ENCODE assay signal across 9 cellular contexts in genomic region chr19:50203281-50204080, GRCh38. TPM values are rescaled to one million over a fixed set of nuclear protein-coding genes. Genes with fewer than 3 reads are reported as not detected.
DNase-seq lines count a peak whose midpoint lies in the region; ATAC-seq and TF ChIP-seq lines count a peak whose summit lies in the region.
"Had no signal": no experiment of that assay in that cellular context is flagged by ENCODE, and none has a peak within 500 bp of the region (broad histone marks: within the 10 kb centered on the region; RNA-seq: fewer than 3 reads in every experiment).

Gene MYH14, plus strand, starts transcription at chr19:50203622. Its CDS starts 6,744 bp downstream, at chr19:50210366.

- peak within 1 kb of the TSS; percentile 73 for H2AFZ ChIP-seq in PC-9

- peaks cover 48% of the 10 kb centered on the region for H3K27me3 Mint-ChIP-seq in activated CD4-positive, alpha-beta T cell treated with anti-CD3 and anti-CD28 coated beads for 36 hours

- H3K4me3 ChIP-seq in PC-9 (peak within 1 kb of the TSS; percentile 82), esophagus squamous epithelium (peak within 1 kb of the TSS; percentile 43 to 68 (median 56)), mucosa of stomach (ENCODE audit: low read length) (peak within 1 kb of the TSS; percentile 12), upper lobe of right lung (peak within 1 kb of the TSS; percentile 58)
- H3K4me3 ChIP-seq: BLaER1 treated with 17β-estradiol and CSF1 and Interleukin-3, amounts not matched to agents 10 nM and 100 nM had no signal

- peak within 1 kb of the TSS; percentile 74 for H3K9ac ChIP-seq in mucosa of stomach (ENCODE audit: low read length)
- H3K9ac ChIP-seq: BLaER1 treated with 17β-estradiol and CSF1 and Interleukin-3, amounts not matched to agents 10 nM and 100 nM had no signal

- whole genome bisulfite sequencing in esophagus squamous epithelium, 2 donors: 0 to 3% methylated on average over 8 to 40 of the region's 78 CpGs

- TF ChIP-seq POLR2A in esophagus squamous epithelium (IDR thresholded peaks at IDR 0.05): peak in 1 of 4 donors; percentile 73

- TF ChIP-seq CTCF in PC-9 (conservative IDR thresholded peaks at IDR 0.05) (no peak), esophagus squamous epithelium (IDR thresholded peaks at IDR 0.05) (no peak), upper lobe of right lung (IDR thresholded peaks at IDR 0.05) (no peak)

- no peaks in the 10 kb centered on the region for H3K9me3 Mint-ChIP-seq in activated CD4-positive, alpha-beta T cell treated with anti-CD3 and anti-CD28 coated beads for 36 hours (ENCODE audit: low read depth)

- ATAC-seq in activated CD4-positive, alpha-beta T cell treated with anti-CD3 and anti-CD28 coated beads for 36 hours: peak; percentile 53
- ATAC-seq in upper lobe of right lung (peak; percentile 89), HG03039 (IDR thresholded peaks at IDR 0.05; ENCODE audit: unreplicated experiment) (no peak)

- peaks cover 33% of the 10 kb centered on the region for H3K4me1 ChIP-seq in PC-9 (replicated peaks; ENCODE audit: insufficient read depth)
- H3K4me1 ChIP-seq in esophagus squamous epithelium: peaks cover 5 to 51% (median 15%) of the 10 kb centered on the region in 3 donors
- peaks cover 24% of the 10 kb centered on the region for H3K4me1 ChIP-seq in mucosa of stomach (ENCODE audit: control insufficient read depth, insufficient read depth, low read length)
- H3K4me1 ChIP-seq in upper lobe of right lung: peaks cover 20% of the 10 kb centered on the region

- no peak within 1 kb of the TSS for H3K4me3 Mint-ChIP-seq in activated CD4-positive, alpha-beta T cell treated with anti-CD3 and anti-CD28 coated beads for 36 hours

- POLR2A ChIA-PET in activated CD4-positive, alpha-beta T cell treated with anti-CD3 and anti-CD28 coated beads for 36 hours (lab: Charles Lee): no interaction called here
- POLR2A ChIA-PET in PC-9 (lab: Charles Lee; ENCODE audit: unreplicated experiment): interaction anchor here (0.6 to 1.0 kb wide), 5 partner anchors 12 to 1053 kb away, joined by 4 to 14 read pairs (median 9); partner anchors contain the start of gene POLD1

- H3K36me3 Mint-ChIP-seq in activated CD4-positive, alpha-beta T cell treated with anti-CD3 and anti-CD28 coated beads for 36 hours (ENCODE audit: low read depth): no peaks in the 10 kb centered on the region

- H3K36me3 ChIP-seq in PC-9 (ENCODE audit: low read depth) (no peaks in the 10 kb centered on the region), esophagus squamous epithelium (no peaks in the 10 kb centered on the region), mucosa of stomach (ENCODE audit: control insufficient read depth, insufficient read depth, low read length) (no peaks in the 10 kb centered on the region), upper lobe of right lung (no peaks in the 10 kb centered on the region)
- H3K36me3 ChIP-seq: BLaER1 treated with 17β-estradiol and CSF1 and Interleukin-3, amounts not matched to agents 10 nM and 100 nM had no signal

- no peak within 1 kb of the TSS for H3K27ac Mint-ChIP-seq in activated CD4-positive, alpha-beta T cell treated with anti-CD3 and anti-CD28 coated beads for 36 hours

- H3K27me3 ChIP-seq in PC-9 (ENCODE audit: insufficient read depth, low read depth): no peaks in the 10 kb centered on the region
- peaks cover 0 to 76% (median 14%) of the 10 kb centered on the region in 4 donors for H3K27me3 ChIP-seq in esophagus squamous epithelium
- H3K27me3 ChIP-seq in mucosa of stomach (ENCODE audit: control insufficient read depth, insufficient read depth, low read length): peaks cover 9% of the 10 kb centered on the region
- H3K27me3 ChIP-seq in upper lobe of right lung: peaks cover 33% of the 10 kb centered on the region

- H3K27ac ChIP-seq in PC-9 (peak within 1 kb of the TSS; percentile 97), esophagus squamous epithelium (peak within 1 kb of the TSS; percentile 62 to 87 (median 74)), upper lobe of right lung (peak within 1 kb of the TSS; percentile 51)
- H3K27ac ChIP-seq: BLaER1 treated with 17β-estradiol and CSF1 and Interleukin-3, amounts not matched to agents 10 nM and 100 nM had no signal

- BruUV-seq in PC-9 (replicated peaks; lab: Mats Ljungman, UMichigan): no TSS peak

- intact Hi-C loops in activated CD4-positive, alpha-beta T cell treated with anti-CD3 and anti-CD28 coated beads for 36 hours (cut with DNase I, micrococcal nuclease): no loop called here
- intact Hi-C loops in PC-9 (cut with micrococcal nuclease; ENCODE audit: unreplicated experiment): loop anchor here (2.0 kb wide), 1 partner anchor 327 kb away; the partner anchor contains the start of genes AKT1S1 and TBC1D17
- intact Hi-C loops in esophagus squamous epithelium (cut with DNase I): no loop called here
- intact Hi-C loops in upper lobe of right lung (cut with DNase I): no loop called here

- no peaks in the 10 kb centered on the region for H3K9me3 ChIP-seq in PC-9 (ENCODE audit: insufficient read depth, low read depth)
- no peaks in the 10 kb centered on the region for H3K9me3 ChIP-seq in esophagus squamous epithelium
- H3K9me3 ChIP-seq in mucosa of stomach (ENCODE audit: control insufficient read depth, low read length): no peaks in the 10 kb centered on the region
- H3K9me3 ChIP-seq in upper lobe of right lung: no peaks in the 10 kb centered on the region
- H3K9me3 ChIP-seq: BLaER1 treated with 17β-estradiol and CSF1 and Interleukin-3, amounts not matched to agents 10 nM and 100 nM had no signal

- H3K79me2 ChIP-seq in PC-9 (ENCODE audit: low read depth): peaks cover 31% of the 10 kb centered on the region

- peak within 1 kb of the TSS; percentile 95 for H3K4me2 ChIP-seq in PC-9
- H3K4me2 ChIP-seq: BLaER1 treated with 17β-estradiol and CSF1 and Interleukin-3, amounts not matched to agents 10 nM and 100 nM had no signal

- DNase-seq in activated CD4-positive, alpha-beta T cell treated with anti-CD3 and anti-CD28 coated beads for 36 hours: peak; percentile 42
- no peak for DNase-seq in activated CD4-positive, alpha-beta T cell treated with anti-CD3 and anti-CD28 coated beads, Interleukin-2, amount 50 U/mL, for 1 hour
- DNase-seq in PC-9: peak; percentile 92 to 98
- DNase-seq in esophagus squamous epithelium (lab: John Stamatoyannopoulos, UW): no peak
- DNase-seq in upper lobe of right lung: peak; percentile 96
- no peak for DNase-seq in activated gamma-delta T cell treated with Interleukin-2 at 50 U/mL for 16 hours

- no peaks in the 10 kb centered on the region for H4K20me1 ChIP-seq in PC-9 (ENCODE audit: insufficient read depth)
- H4K20me1 ChIP-seq: BLaER1 treated with 17β-estradiol and CSF1 and Interleukin-3, amounts not matched to agents 10 nM and 100 nM had no signal

- no peaks in the 10 kb centered on the region for H3K9me2 ChIP-seq in PC-9 (ENCODE audit: insufficient read depth)

- CTCF ChIA-PET in activated CD4-positive, alpha-beta T cell treated with anti-CD3 and anti-CD28 coated beads for 36 hours (lab: Charles Lee): no interaction called here
- CTCF ChIA-PET in PC-9 (lab: Charles Lee): interaction anchor here (0.5 to 1.5 kb wide), 2 partner anchors 12 to 108 kb away, joined by 5 to 8 read pairs; no protein-coding TSS in a partner anchor

- peaks cover 21% of the 10 kb centered on the region for H3F3A ChIP-seq in PC-9 (ENCODE audit: insufficient read depth, low read depth)

- no peaks in the 10 kb centered on the region for H3K4me1 Mint-ChIP-seq in activated CD4-positive, alpha-beta T cell treated with anti-CD3 and anti-CD28 coated beads for 36 hours

RNA-seq across cellular contexts. Expression of gene MYH14, which starts in this region (rescaled TPM):
- total RNA-seq in activated CD4-positive, alpha-beta T cell treated with anti-CD3 and anti-CD28 coated beads for 36 hours: not detected
- total RNA-seq in PC-9 (2021): 115 and 169 TPM in 2 replicates
- total RNA-seq in esophagus squamous epithelium: 100 to 1,000 TPM in 1 of 4 donors, 10 to 100 TPM in 3; 31.1 to 141 (median 39.0) TPM
- 146 TPM for total RNA-seq in upper lobe of right lung

Comparison
In these comparisons a context has a peak if more than half of its experiments do, and no peak if none do; other contexts are left out.
1. RNA of gene MYH14 (total RNA-seq): 146 TPM in upper lobe of right lung (single experiment), 115 to 169 TPM in PC-9 and 31.1 to 141 TPM in esophagus squamous epithelium; not detected in activated CD4-positive, alpha-beta T cell treated with anti-CD3 and anti-CD28 coated beads for 36 hours; every median in the first group is over 10 times any median in the second.
2. Peak in DNase-seq and ATAC-seq in activated CD4-positive, alpha-beta T cell treated with anti-CD3 and anti-CD28 coated beads for 36 hours; RNA of the gene not detected or under 1 TPM.
3. DNase-seq: peak in PC-9 (2 of 2) and upper lobe of right lung (single experiment); none in activated CD4-positive, alpha-beta T cell treated with anti-CD3 and anti-CD28 coated beads, Interleukin-2, amount 50 U/mL, for 1 hour (single experiment), esophagus squamous epithelium (single experiment) and activated gamma-delta T cell treated with Interleukin-2 at 50 U/mL for 16 hours (single experiment).
4. H3K4me3 ChIP-seq: peak in every context shown above with its lines; median percentile 82 in PC-9; 58 in upper lobe of right lung; 56 in esophagus squamous epithelium; 12 in mucosa of stomach.
5. Peak in every context shown above with its lines, with median percentiles within 50 percentile points of each other: H3K27ac ChIP-seq.